In the genomic region with DNA sequence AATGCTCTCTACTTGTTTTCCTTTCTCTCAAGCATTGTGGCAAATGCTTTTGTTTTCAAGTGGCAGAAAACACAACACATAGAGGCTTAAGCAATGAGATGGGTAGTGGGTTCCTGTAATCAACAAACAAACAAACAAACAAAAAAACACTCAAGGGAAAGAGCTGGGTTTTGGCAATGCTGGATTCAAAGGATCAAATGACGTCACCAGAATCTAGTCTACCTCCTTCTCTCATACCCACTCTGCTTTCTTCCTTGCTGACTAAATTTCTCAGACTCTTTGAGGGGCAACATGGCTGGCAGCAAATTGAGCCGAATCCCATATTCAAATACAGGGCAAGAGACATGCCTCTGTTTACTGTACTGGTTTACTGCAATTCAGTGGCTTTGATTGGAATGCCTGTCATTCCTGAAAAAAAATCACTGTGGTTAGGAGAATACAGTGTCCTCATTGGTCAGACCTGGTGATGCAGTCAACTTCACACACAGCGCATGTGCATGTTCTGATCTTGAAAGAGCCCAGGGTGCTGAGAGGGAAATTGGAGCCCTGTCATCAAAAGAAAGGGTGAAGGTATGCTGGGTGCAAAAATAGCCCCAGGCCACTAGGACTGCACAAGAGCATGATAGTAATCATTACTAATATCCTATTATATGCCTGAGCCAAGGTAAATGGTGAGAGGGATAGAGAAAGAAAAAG, we compare ENCODE assay signal across 2 cellular contexts.
TF ChIP-seq lines count a peak whose summit lies in the region.

No MANE protein-coding gene starts in this region.

TF ChIP-seq in SK-N-SH treated with all-trans-retinoic acid at 6 μM for 48 hours, 23 proteins besides CTCF, POLR2A, EP300 and RAD21:
- no peak for TF ChIP-seq OSR1 (CRISPR knock-in tag; IDR thresholded peaks at IDR 0.05)
- no peak for TF ChIP-seq ZFP3 (CRISPR knock-in tag; IDR thresholded peaks at IDR 0.05)
- TF ChIP-seq, protein P1, sequence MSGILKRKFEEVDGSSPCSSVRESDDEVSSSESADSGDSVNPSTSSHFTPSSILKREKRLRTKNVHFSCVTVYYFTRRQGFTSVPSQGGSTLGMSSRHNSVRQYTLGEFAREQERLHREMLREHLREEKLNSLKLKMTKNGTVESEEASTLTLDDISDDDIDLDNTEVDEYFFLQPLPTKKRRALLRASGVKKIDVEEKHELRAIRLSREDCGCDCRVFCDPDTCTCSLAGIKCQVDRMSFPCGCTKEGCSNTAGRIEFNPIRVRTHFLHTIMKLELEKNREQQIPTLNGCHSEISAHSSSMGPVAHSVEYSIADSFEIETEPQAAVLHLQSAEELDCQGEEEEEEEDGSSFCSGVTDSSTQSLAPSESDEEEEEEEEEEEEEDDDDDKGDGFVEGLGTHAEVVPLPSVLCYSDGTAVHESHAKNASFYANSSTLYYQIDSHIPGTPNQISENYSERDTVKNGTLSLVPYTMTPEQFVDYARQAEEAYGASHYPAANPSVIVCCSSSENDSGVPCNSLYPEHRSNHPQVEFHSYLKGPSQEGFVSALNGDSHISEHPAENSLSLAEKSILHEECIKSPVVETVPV (CRISPR knock-in tag; IDR thresholded peaks at IDR 0.05), result no peak
- no peak for TF ChIP-seq TOX (CRISPR knock-in tag; IDR thresholded peaks at IDR 0.05; ENCODE audit: borderline replicate concordance)
- no peak for TF ChIP-seq ZNF70 (CRISPR knock-in tag; IDR thresholded peaks at IDR 0.05)
- TF ChIP-seq, protein P2, sequence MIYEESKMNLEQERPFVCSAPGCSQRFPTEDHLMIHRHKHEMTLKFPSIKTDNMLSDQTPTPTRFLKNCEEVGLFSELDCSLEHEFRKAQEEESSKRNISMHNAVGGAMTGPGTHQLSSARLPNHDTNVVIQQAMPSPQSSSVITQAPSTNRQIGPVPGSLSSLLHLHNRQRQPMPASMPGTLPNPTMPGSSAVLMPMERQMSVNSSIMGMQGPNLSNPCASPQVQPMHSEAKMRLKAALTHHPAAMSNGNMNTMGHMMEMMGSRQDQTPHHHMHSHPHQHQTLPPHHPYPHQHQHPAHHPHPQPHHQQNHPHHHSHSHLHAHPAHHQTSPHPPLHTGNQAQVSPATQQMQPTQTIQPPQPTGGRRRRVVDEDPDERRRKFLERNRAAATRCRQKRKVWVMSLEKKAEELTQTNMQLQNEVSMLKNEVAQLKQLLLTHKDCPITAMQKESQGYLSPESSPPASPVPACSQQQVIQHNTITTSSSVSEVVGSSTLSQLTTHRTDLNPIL (CRISPR knock-in tag; IDR thresholded peaks at IDR 0.05; ENCODE audit: low read depth), result no peak
- TF ChIP-seq GLIS3 (CRISPR knock-in tag; IDR thresholded peaks at IDR 0.05), result no peak
- TF ChIP-seq ZFP30 (CRISPR knock-in tag; IDR thresholded peaks at IDR 0.05), result no peak
- TF ChIP-seq ZNF8 (CRISPR knock-in tag; IDR thresholded peaks at IDR 0.05), result no peak
- TF ChIP-seq ZNF565 (CRISPR knock-in tag; conservative IDR thresholded peaks at IDR 0.05; ENCODE audit: low read depth), result no peak
- no peak for TF ChIP-seq ISL1 (CRISPR knock-in tag; IDR thresholded peaks at IDR 0.05)
- TF ChIP-seq ESRRG (CRISPR knock-in tag; IDR thresholded peaks at IDR 0.05), result no peak
- no peak for TF ChIP-seq ARNTL (CRISPR knock-in tag; IDR thresholded peaks at IDR 0.05; ENCODE audit: borderline replicate concordance, low read depth)
- TF ChIP-seq BACH2 (CRISPR knock-in tag; IDR thresholded peaks at IDR 0.05; ENCODE audit: borderline replicate concordance), result no peak
- no peak for TF ChIP-seq RARB (CRISPR knock-in tag; IDR thresholded peaks at IDR 0.05)
- no peak for TF ChIP-seq PPARA (CRISPR knock-in tag; IDR thresholded peaks at IDR 0.05; ENCODE audit: borderline replicate concordance)

TF ChIP-seq in SK-N-SH, 30 proteins besides CTCF, POLR2A, EP300 and RAD21:
- TF ChIP-seq NRF1 (IDR thresholded peaks at IDR 0.05; ENCODE audit: low read depth, low read length) (no peak), MEF2A (IDR thresholded peaks at IDR 0.05; ENCODE audit: borderline replicate concordance, low read depth) (no peak), YY1 (IDR thresholded peaks at IDR 0.05; ENCODE audit: low read depth) (no peak), SMC3 (IDR thresholded peaks at IDR 0.05; ENCODE audit: low read depth, low read length) (no peak)
- TF ChIP-seq, protein P3, sequence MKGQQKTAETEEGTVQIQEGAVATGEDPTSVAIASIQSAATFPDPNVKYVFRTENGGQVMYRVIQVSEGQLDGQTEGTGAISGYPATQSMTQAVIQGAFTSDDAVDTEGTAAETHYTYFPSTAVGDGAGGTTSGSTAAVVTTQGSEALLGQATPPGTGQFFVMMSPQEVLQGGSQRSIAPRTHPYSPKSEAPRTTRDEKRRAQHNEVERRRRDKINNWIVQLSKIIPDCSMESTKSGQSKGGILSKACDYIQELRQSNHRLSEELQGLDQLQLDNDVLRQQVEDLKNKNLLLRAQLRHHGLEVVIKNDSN (IDR thresholded peaks at IDR 0.05; ENCODE audit: borderline replicate concordance, low read depth), result no peak
- TF ChIP-seq, protein P4, sequence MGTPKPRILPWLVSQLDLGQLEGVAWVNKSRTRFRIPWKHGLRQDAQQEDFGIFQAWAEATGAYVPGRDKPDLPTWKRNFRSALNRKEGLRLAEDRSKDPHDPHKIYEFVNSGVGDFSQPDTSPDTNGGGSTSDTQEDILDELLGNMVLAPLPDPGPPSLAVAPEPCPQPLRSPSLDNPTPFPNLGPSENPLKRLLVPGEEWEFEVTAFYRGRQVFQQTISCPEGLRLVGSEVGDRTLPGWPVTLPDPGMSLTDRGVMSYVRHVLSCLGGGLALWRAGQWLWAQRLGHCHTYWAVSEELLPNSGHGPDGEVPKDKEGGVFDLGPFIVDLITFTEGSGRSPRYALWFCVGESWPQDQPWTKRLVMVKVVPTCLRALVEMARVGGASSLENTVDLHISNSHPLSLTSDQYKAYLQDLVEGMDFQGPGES (IDR thresholded peaks at IDR 0.05; ENCODE audit: low read depth, low read length), result no peak
- TF ChIP-seq, protein P5, sequence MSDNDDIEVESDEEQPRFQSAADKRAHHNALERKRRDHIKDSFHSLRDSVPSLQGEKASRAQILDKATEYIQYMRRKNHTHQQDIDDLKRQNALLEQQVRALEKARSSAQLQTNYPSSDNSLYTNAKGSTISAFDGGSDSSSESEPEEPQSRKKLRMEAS (IDR thresholded peaks at IDR 0.05; ENCODE audit: low read depth), result no peak
TF ChIP-seq in SK-N-SH: peak in this region for 0.
